ENCODE assay signal across 31 cellular contexts in the genomic region with DNA sequence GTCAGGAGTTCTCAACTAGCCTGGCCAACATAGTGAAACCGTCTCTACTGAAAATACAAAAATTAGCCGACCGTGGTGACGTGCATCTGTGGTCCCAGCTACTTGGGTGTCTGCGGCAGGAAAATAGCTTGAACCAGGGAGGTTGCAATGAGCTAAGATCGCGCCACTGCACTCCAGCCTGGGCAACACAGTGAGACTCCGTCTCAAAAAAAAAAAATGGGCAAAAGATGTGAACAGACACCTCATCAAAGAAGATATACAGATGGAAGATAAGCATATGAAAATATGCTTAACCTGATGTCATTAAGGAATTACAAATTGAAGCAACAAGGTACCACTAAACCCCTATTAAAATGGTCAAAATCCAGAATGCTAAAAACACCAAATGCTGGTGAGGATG. TPM values are rescaled to one million over a fixed set of nuclear protein-coding genes. Genes with fewer than 3 reads are reported as not detected.
"Had no signal": no experiment of that assay in that cellular context is flagged by ENCODE, and none has a peak within 500 bp of the region (broad histone marks: within the 10 kb centered on the region; RNA-seq: fewer than 3 reads in every experiment).

No MANE protein-coding gene starts in this region.

- H3K4me1 ChIP-seq: adrenal gland, body of pancreas, breast epithelium had no signal

- H3K4me3 ChIP-seq: adrenal gland, body of pancreas, breast epithelium, SJSA1 had no signal

- H3K27ac ChIP-seq: adrenal gland, body of pancreas, breast epithelium, SJSA1 had no signal

- H3K9me3 ChIP-seq: adrenal gland, body of pancreas, breast epithelium, SJSA1, SK-N-SH had no signal

- H3K4me2 ChIP-seq: SK-N-SH had no signal

- ATAC-seq: activated CD4-positive, alpha-beta T cell treated with anti-CD3 and anti-CD28 coated beads for 36 hours; activated CD4-positive, CD25-positive, alpha-beta regulatory T cell treated with anti-CD3 and anti-CD28 coated beads, Interleukin-2, amount 50 U/mL, for 24 hours; activated CD8-positive, alpha-beta T cell treated with anti-CD3 and anti-CD28 coated beads, Interleukin-2, amount 10 ng/mL, durations not matched to agents 7 days and 5 days; activated naive CD4-positive, alpha-beta T cell treated with anti-CD3 and anti-CD28 coated beads, Interleukin-2, amount 50 U/mL, for 72 hours; body of pancreas; Panc1 had no signal

- DNase-seq: activated CD4-positive, alpha-beta T cell treated with anti-CD3 and anti-CD28 coated beads for 36 hours; activated CD4-positive, alpha-beta T cell treated with anti-CD3 and anti-CD28 coated beads, Interleukin-2, amount 10 ng/mL, durations not matched to agents 7 days and 5 days; activated CD4-positive, alpha-beta T cell treated with anti-CD3 and anti-CD28 coated beads, Interleukin-2, amount 50 U/mL, for 48 hours; activated CD8-positive, alpha-beta T cell treated with anti-CD3 and anti-CD28 coated beads, Interleukin-2, amount 10 ng/mL, durations not matched to agents 7 days and 5 days; activated gamma-delta T cell treated with Interleukin-2 at 50 U/mL for 16 hours; activated naive CD4-positive, alpha-beta T cell treated with anti-CD3 and anti-CD28 coated beads for 36 hours; activated T-cell treated with anti-CD3 and anti-CD28 coated beads, Interleukin-2, amount 50 U/mL, for 24 hours; adrenal gland; body of pancreas; MM.1S; MV-4-11; NCI-H1092; NCI-H1436 treated with DMSO at 0.1 percent for 48 hours; NCI-H1694 treated with DMSO at 0.1 percent for 48 hours; NCI-H2029; NCI-H345; NCI-H524 treated with DMSO at 0.1 percent for 48 hours; SHP77; SK-N-SH had no signal

- H3K36me3 ChIP-seq: adrenal gland, breast epithelium, SJSA1 had no signal

- H3K27me3 ChIP-seq: adrenal gland, body of pancreas, breast epithelium had no signal

- H3K9ac ChIP-seq: SK-N-SH had no signal

- FAIRE-seq: astrocyte, TTC549 had no signal

RNA-seq across cellular contexts. Expression of gene HSPA12B, which starts 9.2 kb away (rescaled TPM):
- total RNA-seq: activated CD4-positive, alpha-beta T cell treated with anti-CD3 and anti-CD28 coated beads for 36 hours; activated CD4-positive, alpha-beta T cell treated with anti-CD3 and anti-CD28 coated beads, Interleukin-2, amount 10 ng/mL, durations not matched to agents 7 days and 5 days; activated CD8-positive, alpha-beta T cell treated with anti-CD3 and anti-CD28 coated beads, Interleukin-2, amount 10 ng/mL, durations not matched to agents 7 days and 5 days; activated naive CD4-positive, alpha-beta T cell treated with anti-CD3 and anti-CD28 coated beads for 36 hours; activated naive CD4-positive, alpha-beta T cell treated with anti-CD3 and anti-CD28 coated beads, Interleukin-2, amount 50 U/mL, for 72 hours; activated T-helper 1 cell treated with anti-CD3 and anti-CD28 coated beads, Interleukin-12 subunit alpha, Interleukin-12 subunit beta, Interleukin-2, Interleukin-4 antibody, amounts not matched to agents 30 ng/mL and 10 ng/mL and 1 ng/mL, durations not matched to agents 14 hours and 24 hours and 36 hours; astrocyte; LHCN-M2; NCI-H460; RPMI7951; SJSA1 had no signal

RNA-seq across cellular contexts. Expression of gene SIGLEC1, which starts 10.9 kb away (rescaled TPM):
- total RNA-seq: activated CD4-positive, alpha-beta T cell treated with anti-CD3 and anti-CD28 coated beads for 36 hours; activated CD4-positive, alpha-beta T cell treated with anti-CD3 and anti-CD28 coated beads, Interleukin-2, amount 10 ng/mL, durations not matched to agents 7 days and 5 days; activated CD8-positive, alpha-beta T cell treated with anti-CD3 and anti-CD28 coated beads, Interleukin-2, amount 10 ng/mL, durations not matched to agents 7 days and 5 days; activated T-helper 1 cell treated with anti-CD3 and anti-CD28 coated beads, Interleukin-12 subunit alpha, Interleukin-12 subunit beta, Interleukin-2, Interleukin-4 antibody, amounts not matched to agents 30 ng/mL and 10 ng/mL and 1 ng/mL, durations not matched to agents 14 hours and 24 hours and 36 hours; astrocyte; LHCN-M2; NCI-H460; RPMI7951; SJSA1 had no signal
- polyA plus RNA-seq: SK-N-SH had no signal

RNA-seq across cellular contexts. Expression of gene ADAM33, which starts 41.5 kb away (rescaled TPM):
- total RNA-seq: activated CD4-positive, alpha-beta T cell treated with anti-CD3 and anti-CD28 coated beads for 36 hours; activated CD4-positive, alpha-beta T cell treated with anti-CD3 and anti-CD28 coated beads, Interleukin-2, amount 10 ng/mL, durations not matched to agents 7 days and 5 days; activated CD8-positive, alpha-beta T cell treated with anti-CD3 and anti-CD28 coated beads, Interleukin-2, amount 10 ng/mL, durations not matched to agents 7 days and 5 days; activated naive CD4-positive, alpha-beta T cell treated with anti-CD3 and anti-CD28 coated beads for 36 hours; activated naive CD4-positive, alpha-beta T cell treated with anti-CD3 and anti-CD28 coated beads, Interleukin-2, amount 50 U/mL, for 72 hours; activated T-helper 1 cell treated with anti-CD3 and anti-CD28 coated beads, Interleukin-12 subunit alpha, Interleukin-12 subunit beta, Interleukin-2, Interleukin-4 antibody, amounts not matched to agents 30 ng/mL and 10 ng/mL and 1 ng/mL, durations not matched to agents 14 hours and 24 hours and 36 hours; SJSA1 had no signal

RNA-seq across cellular contexts. Expression of gene SPEF1, which starts 58.0 kb away (rescaled TPM):
- total RNA-seq: activated naive CD4-positive, alpha-beta T cell treated with anti-CD3 and anti-CD28 coated beads for 36 hours; activated T-helper 1 cell treated with anti-CD3 and anti-CD28 coated beads, Interleukin-12 subunit alpha, Interleukin-12 subunit beta, Interleukin-2, Interleukin-4 antibody, amounts not matched to agents 30 ng/mL and 10 ng/mL and 1 ng/mL, durations not matched to agents 14 hours and 24 hours and 36 hours; cardiac septum; RPMI7951; SJSA1 had no signal
